In genomic region chr14:50668852-50669194, GRCh38 we compare ENCODE assay signal across 8 cellular contexts. TPM values are rescaled to one million over a fixed set of nuclear protein-coding genes. Genes with fewer than 3 reads are reported as not detected.
DNase-seq lines count a peak whose midpoint lies in the region; ATAC-seq and TF ChIP-seq lines count a peak whose summit lies in the region.

No MANE protein-coding gene starts in this region.

- TF ChIP-seq CTCF in Caco-2 (IDR thresholded peaks at IDR 0.05; ENCODE audit: insufficient read depth in 1 of 2, low read depth in 1 of 2, low read length in 1 of 2, severe bottlenecking in 1 of 2, unreplicated experiment in 1 of 2): no peak
- no peak for TF ChIP-seq CTCF in RWPE1 (conservative IDR thresholded peaks at IDR 0.05; ENCODE audit: low read depth)
- TF ChIP-seq CTCF in foreskin keratinocyte (conservative IDR thresholded peaks at IDR 0.05): no peak
- no peak for TF ChIP-seq CTCF in sigmoid colon (IDR thresholded peaks at IDR 0.05)

- H3K4me1 ChIP-seq in Caco-2 (peaks cover 28% of the 10 kb centered on the region), foreskin keratinocyte (peaks cover 28% of the 10 kb centered on the region), sigmoid colon (peaks cover 0 to 23% (median 20%) of the 10 kb centered on the region in 4 donors)

- DNase-seq in Caco-2 (no peak), RWPE1 (ENCODE audit: low spot score) (no peak), foreskin keratinocyte (no peak), sigmoid colon (no peak), NCI-H2196 (lab: John Stamatoyannopoulos, UW; ENCODE audit: unreplicated experiment) (no peak), mesenteric fat pad (ENCODE audit: low spot score) (no peak), globus pallidus (ENCODE audit: low spot score) (no peak), inferior parietal cortex (ENCODE audit: extremely low spot score) (no peak)

- H3K27me3 Mint-ChIP-seq in Caco-2 (ENCODE audit: insufficient read depth, unreplicated experiment): no peaks in the 10 kb centered on the region

- no peak overlapping the region for H3K4me3 Mint-ChIP-seq in Caco-2 (ENCODE audit: unreplicated experiment)

- H3K4me3 ChIP-seq in Caco-2 (ENCODE audit: low read depth, low read length) (peak overlapping the region; percentile 75), sigmoid colon (peak overlapping the region; percentile 75 to 97 (median 87))

- ATAC-seq in foreskin keratinocyte: no peak

- H3K9me3 ChIP-seq in Caco-2 (no peaks in the 10 kb centered on the region), sigmoid colon (no peaks in the 10 kb centered on the region)

- no peak overlapping the region for H3K27ac Mint-ChIP-seq in Caco-2 (ENCODE audit: unreplicated experiment)

- 5 to 14% methylated on average over 6 of the region's 6 CpGs for WGBS in sigmoid colon, 2 donors

- TSS peak; percentile 91 for BruUV-seq in Caco-2 (replicated peaks; lab: Mats Ljungman, UMichigan)

- TF ChIP-seq POLR2A in sigmoid colon (IDR thresholded peaks at IDR 0.05): no peak

- intact Hi-C loops in Caco-2 (cut with micrococcal nuclease; ENCODE audit: unreplicated experiment): no loop called here
- intact Hi-C loops in sigmoid colon (cut with DNase I): loop anchor here (5.0 to 10.0 kb wide), 3 partner anchors 106 to 357 kb away; partner anchors contain the start of genes ATL1, DMAC2L and L2HGDH

- H3K36me3 ChIP-seq in Caco-2 (ENCODE audit: control insufficient read depth, insufficient read depth, low read length) (no peaks in the 10 kb centered on the region), sigmoid colon (peaks cover 0 to 5% (median 0%) of the 10 kb centered on the region in 4 donors)

- H3K27me3 ChIP-seq in Caco-2 (replicated peaks; ENCODE audit: control insufficient read depth, insufficient read depth, low read length): no peaks in the 10 kb centered on the region
- no peaks in the 10 kb centered on the region for H3K27me3 ChIP-seq in foreskin keratinocyte
- no peaks in the 10 kb centered on the region for H3K27me3 ChIP-seq in sigmoid colon

- peaks cover 16% of the 10 kb centered on the region for H3K36me3 Mint-ChIP-seq in Caco-2 (ENCODE audit: insufficient read depth, unreplicated experiment)

- no peaks in the 10 kb centered on the region for H3K9me3 Mint-ChIP-seq in Caco-2 (ENCODE audit: unreplicated experiment)

- TF ChIP-seq EP300 in sigmoid colon (IDR thresholded peaks at IDR 0.05): no peak

- no peaks in the 10 kb centered on the region for H3K4me1 Mint-ChIP-seq in Caco-2 (ENCODE audit: low read depth, unreplicated experiment)

- POLR2A ChIA-PET in Caco-2 (lab: Charles Lee): interaction anchor here (0.6 to 1.0 kb wide), 2 partner anchors 8 to 51 kb away, joined by 3 to 4 read pairs; no protein-coding TSS in a partner anchor
- POLR2A ChIA-PET in RWPE1 (lab: Yijun Ruan, JAX; ENCODE audit: low non-redundant PET): interaction anchor here (0.7 to 1.0 kb wide), 3 partner anchors 9 to 91 kb away, joined by 3 to 6 read pairs (median 3); no protein-coding TSS in a partner anchor

- CTCF ChIA-PET in Caco-2 (lab: Charles Lee): interaction anchor here (0.6 to 1.1 kb wide), 2 partner anchors 105 to 776 kb away, joined by 3 to 5 read pairs; partner anchors contain the start of gene ARF6
- CTCF ChIA-PET in RWPE1 (lab: Yijun Ruan, JAX): no interaction called here

- peak overlapping the region; percentile 95 for H3K27ac ChIP-seq in RWPE1
- peak overlapping the region; percentile 79 for H3K27ac ChIP-seq in foreskin keratinocyte
- peak overlapping the region; percentile 92 to 100 (median 97) for H3K27ac ChIP-seq in sigmoid colon

RNA-seq across cellular contexts. Expression of gene SAV1, which starts 0.7 kb away (rescaled TPM):
- 28.0 and 28.3 TPM in 2 replicates for total RNA-seq in Caco-2 (2022)
- 32.7 and 37.3 TPM in 2 replicates for total RNA-seq in foreskin keratinocyte
- 15.1 and 19.2 TPM in 2 replicates for polyA plus RNA-seq in foreskin keratinocyte
- total RNA-seq in sigmoid colon: 10 to 100 TPM; 32.0 to 38.2 (median 35.3) TPM
- 10 to 100 TPM; 10.9 to 19.8 (median 13.1) TPM for polyA plus RNA-seq in sigmoid colon
- total RNA-seq in mesenteric fat pad: 47.0 TPM
